20 cellular contexts compared by ENCODE assay signal in genomic region chr5:32331217-32331926, GRCh38. TPM values are rescaled to one million over a fixed set of nuclear protein-coding genes. Genes with fewer than 3 reads are reported as not detected.
DNase-seq lines count a peak whose midpoint lies in the region; TF ChIP-seq lines count a peak whose summit lies in the region.
"Had no signal": no experiment of that assay in that cellular context is flagged by ENCODE, and none has a peak within 500 bp of the region (broad histone marks: within the 10 kb centered on the region; RNA-seq: fewer than 3 reads in every experiment).

No MANE protein-coding gene starts in this region.

- peak overlapping the region; percentile 37 for H2AFZ ChIP-seq in neural progenitor cell (replicated peaks)

- no peaks in the 10 kb centered on the region for H3K36me3 ChIP-seq in esophagus squamous epithelium
- H3K36me3 ChIP-seq in neural progenitor cell: no peaks in the 10 kb centered on the region
- no peaks in the 10 kb centered on the region for H3K36me3 ChIP-seq in Peyer's patch
- H3K36me3 ChIP-seq: brain microvascular endothelial cell had no signal

- H3K4me3 Mint-ChIP-seq in neural progenitor cell: no peak overlapping the region
- H3K4me3 Mint-ChIP-seq: naive thymus-derived CD4-positive, alpha-beta T cell had no signal

- H3F3A ChIP-seq in neural progenitor cell (ENCODE audit: low read depth): no peaks in the 10 kb centered on the region

- TF ChIP-seq CTCF in esophagus squamous epithelium (IDR thresholded peaks at IDR 0.05): no peak
- no peak for TF ChIP-seq CTCF in neural progenitor cell (IDR thresholded peaks at IDR 0.05)
- TF ChIP-seq CTCF in Peyer's patch (IDR thresholded peaks at IDR 0.05): no peak

- DNase-seq in COLO829 (ENCODE audit: low spot score) (peak; percentile 58), NCI-H526 treated with DMSO at 0.1 percent for 48 hours (lab: John Stamatoyannopoulos, UW) (peak; percentile 77), esophagus squamous epithelium (lab: John Stamatoyannopoulos, UW) (no peak), neural progenitor cell (ENCODE audit: low spot score) (no peak), Peyer's patch (no peak), DMS53 (lab: John Stamatoyannopoulos, UW) (no peak), putamen (ENCODE audit: low spot score) (no peak)
- no peak for DNase-seq in activated CD4-positive, alpha-beta T cell treated with anti-CD3 and anti-CD28 coated beads, Interleukin-2, amount 50 U/mL, for 4 hours
- DNase-seq: activated CD4-positive, alpha-beta T cell treated with anti-CD3 and anti-CD28 coated beads, Interleukin-2, amount 50 U/mL, for 48 hours; activated T-cell treated with anti-CD3 and anti-CD28 coated beads, Interleukin-2, amount 50 U/mL, for 1 hour; brain microvascular endothelial cell; GDM1; GOT3; Karpas-422; left ventricle myocardium superior; naive thymus-derived CD4-positive, alpha-beta T cell; NCI-H1436; stimulated activated CD4-positive, alpha-beta T cell treated with anti-CD3 and anti-CD28 coated beads, Interleukin-15, amount 100 ng/mL, for 24 hours; stimulated activated naive CD4-positive, alpha-beta T cell treated with Interleukin-2 at 50 U/mL for 16 hours had no signal

- no peaks in the 10 kb centered on the region for H3K9me3 Mint-ChIP-seq in neural progenitor cell
- H3K9me3 Mint-ChIP-seq: activated naive CD4-positive, alpha-beta T cell treated with anti-CD3 and anti-CD28 coated beads, Interleukin-2, amount 50 U/mL, for 72 hours had no signal

- H3K4me1 Mint-ChIP-seq in neural progenitor cell: no peaks in the 10 kb centered on the region

- H3K27me3 Mint-ChIP-seq in neural progenitor cell (ENCODE audit: insufficient read depth, low read depth): no peaks in the 10 kb centered on the region

- H4K20me1 ChIP-seq in neural progenitor cell (ENCODE audit: low read depth): no peaks in the 10 kb centered on the region

- H3K27ac Mint-ChIP-seq in neural progenitor cell: no peak overlapping the region

- no peak overlapping the region for H3K4me2 ChIP-seq in neural progenitor cell

- 35 to 50% methylated on average over 11 of the region's 11 CpGs for WGBS in esophagus squamous epithelium, 2 donors

- H3K9me3 ChIP-seq in esophagus squamous epithelium: no peaks in the 10 kb centered on the region
- no peaks in the 10 kb centered on the region for H3K9me3 ChIP-seq in neural progenitor cell (ENCODE audit: low read depth)
- no peaks in the 10 kb centered on the region for H3K9me3 ChIP-seq in Peyer's patch

- no peak overlapping the region for H3K4me3 ChIP-seq in esophagus squamous epithelium
- H3K4me3 ChIP-seq in neural progenitor cell: no peak overlapping the region
- H3K4me3 ChIP-seq in Peyer's patch: no peak overlapping the region

- intact Hi-C loops in esophagus squamous epithelium (cut with DNase I): loop anchor here (5.0 kb wide), 1 partner anchor 99 kb away; no protein-coding TSS in a partner anchor

- H3K9ac ChIP-seq in neural progenitor cell: no peak overlapping the region

- no peaks in the 10 kb centered on the region for H3K36me3 Mint-ChIP-seq in neural progenitor cell
- H3K36me3 Mint-ChIP-seq: activated naive CD4-positive, alpha-beta T cell treated with anti-CD3 and anti-CD28 coated beads, Interleukin-2, amount 50 U/mL, for 72 hours; naive thymus-derived CD4-positive, alpha-beta T cell had no signal

- no peaks in the 10 kb centered on the region for H3K79me2 ChIP-seq in neural progenitor cell (ENCODE audit: low read depth)

- H3K27me3 ChIP-seq in esophagus squamous epithelium (no peaks in the 10 kb centered on the region), neural progenitor cell (no peaks in the 10 kb centered on the region), Peyer's patch (no peaks in the 10 kb centered on the region)
- H3K27me3 ChIP-seq: brain microvascular endothelial cell had no signal

- H3K4me1 ChIP-seq in esophagus squamous epithelium (peaks cover 0 to 37% (median 5%) of the 10 kb centered on the region in 3 donors), neural progenitor cell (no peaks in the 10 kb centered on the region), Peyer's patch (peaks cover 0 to 3% (median 0%) of the 10 kb centered on the region in 4 donors)

- no peak for TF ChIP-seq POLR2A in esophagus squamous epithelium (IDR thresholded peaks at IDR 0.05)
- no peak for TF ChIP-seq POLR2A in Peyer's patch (IDR thresholded peaks at IDR 0.05)

- peak overlapping the region in 3 of 4 donors; percentile 49 to 86 (median 65) for H3K27ac ChIP-seq in esophagus squamous epithelium
- no peak overlapping the region for H3K27ac ChIP-seq in neural progenitor cell
- H3K27ac ChIP-seq in Peyer's patch: peak overlapping the region in 1 of 4 donors; percentile 13
- H3K27ac ChIP-seq: brain microvascular endothelial cell had no signal

RNA-seq across cellular contexts. Expression of gene MTMR12, which starts 18.6 kb away (rescaled TPM):
- total RNA-seq in esophagus squamous epithelium: 10 to 100 TPM; 13.8 to 27.5 (median 17.4) TPM
- 20.0 and 22.0 TPM in 2 replicates for total RNA-seq in neural progenitor cell (ENCODE audit: low replicate concordance)
- total RNA-seq in Peyer's patch: 10 to 100 TPM; 16.0 to 43.7 (median 24.0) TPM

Comparison
In these comparisons a context has a peak if more than half of its experiments do, and no peak if none do; other contexts are left out.
1. DNase-seq: peak in COLO829 (single experiment) and NCI-H526 treated with DMSO at 0.1 percent for 48 hours (single experiment); none in esophagus squamous epithelium (single experiment), neural progenitor cell (single experiment), Peyer's patch (0 of 3), DMS53 (single experiment), activated CD4-positive, alpha-beta T cell treated with anti-CD3 and anti-CD28 coated beads, Interleukin-2, amount 50 U/mL, for 4 hours (0 of 2) and putamen (single experiment).